10 cellular contexts compared by ENCODE assay signal in genomic region chr10:35420827-35421552, GRCh38.
A peak's percentile ranks its signal among the peaks of the same experiment; 100 is the strongest.
DNase-seq lines count a peak whose midpoint lies in the region; ATAC-seq and TF ChIP-seq lines count a peak whose summit lies in the region.
"Had no signal": no experiment of that assay in that cellular context is flagged by ENCODE, and none has a peak within 500 bp of the region (broad histone marks: within the 10 kb centered on the region; RNA-seq: fewer than 3 reads in every experiment).

No MANE protein-coding gene starts in this region.

- H3K27me3 Mint-ChIP-seq in chondrocyte (ENCODE audit: low read depth) (no peaks in the 10 kb centered on the region), memory B cell (no peaks in the 10 kb centered on the region)
- no peaks in the 10 kb centered on the region for H3K27me3 Mint-ChIP-seq in activated T-cell treated with anti-CD3 and anti-CD28 coated beads, Interleukin-2, amount 50 U/mL, for 72 hours (ENCODE audit: low read depth)

- H3K4me1 Mint-ChIP-seq in chondrocyte (ENCODE audit: low read depth) (peaks cover 82% of the 10 kb centered on the region), memory B cell (peaks cover 43% of the 10 kb centered on the region)
- H3K4me1 Mint-ChIP-seq in activated T-cell treated with anti-CD3 and anti-CD28 coated beads, Interleukin-2, amount 50 U/mL, for 72 hours (ENCODE audit: low read depth) = peaks cover 37% of the 10 kb centered on the region

- peak overlapping the region; percentile 47 for H3K27ac ChIP-seq in temporal lobe (ENCODE audit: low read depth, low read length)

- H3K4me3 Mint-ChIP-seq in chondrocyte (ENCODE audit: unreplicated experiment) (peak overlapping the region; percentile 55), memory B cell (no peak overlapping the region)
- H3K4me3 Mint-ChIP-seq in activated T-cell treated with anti-CD3 and anti-CD28 coated beads, Interleukin-2, amount 50 U/mL, for 72 hours = no peak overlapping the region

- no peak for ATAC-seq in memory B cell (ENCODE audit: low read depth)
- ATAC-seq in GM18861 (IDR thresholded peaks at IDR 0.05; ENCODE audit: unreplicated experiment) = no peak
- no peak for ATAC-seq in activated T-cell treated with anti-CD3 and anti-CD28 coated beads, Interleukin-2, amount 50 U/mL, for 72 hours (replicated peaks in 1 of 2)

- H3K36me3 Mint-ChIP-seq in chondrocyte (ENCODE audit: low read depth) (no peaks in the 10 kb centered on the region), memory B cell (peaks cover 4% of the 10 kb centered on the region)
- H3K36me3 Mint-ChIP-seq in activated T-cell treated with anti-CD3 and anti-CD28 coated beads, Interleukin-2, amount 50 U/mL, for 72 hours (ENCODE audit: insufficient read depth in 2 of 2) = peaks cover 0 to under 1% of the 10 kb centered on the region in 2 donors

- DNase-seq in NCI-H460 (ENCODE audit: extremely low read depth, low read depth) = peak; percentile 22
- DNase-seq in chondrocyte (ENCODE audit: low spot score) = no peak
- no peak for DNase-seq in memory B cell (ENCODE audit: low spot score in 2 of 2)
- DNase-seq in NCI-H1436 treated with DMSO at 0.1 percent for 48 hours (lab: John Stamatoyannopoulos, UW) = no peak
- DNase-seq in activated T-cell treated with anti-CD3 and anti-CD28 coated beads, Interleukin-2, amount 50 U/mL, for 72 hours = no peak
- DNase-seq in NCI-H187 (lab: John Stamatoyannopoulos, UW) = no peak
- DNase-seq: MV-4-11, occipital lobe had no signal

- TF ChIP-seq CTCF in chondrocyte (IDR thresholded peaks at IDR 0.05) = no peak

- peak overlapping the region; percentile 99 for H3K27ac Mint-ChIP-seq in chondrocyte (ENCODE audit: unreplicated experiment)
- peak overlapping the region; percentile 16 for H3K27ac Mint-ChIP-seq in memory B cell
- no peak overlapping the region for H3K27ac Mint-ChIP-seq in activated T-cell treated with anti-CD3 and anti-CD28 coated beads, Interleukin-2, amount 50 U/mL, for 72 hours

- H3K9me3 Mint-ChIP-seq in chondrocyte (ENCODE audit: low read depth) (no peaks in the 10 kb centered on the region), memory B cell (no peaks in the 10 kb centered on the region)
- no peaks in the 10 kb centered on the region for H3K9me3 Mint-ChIP-seq in activated T-cell treated with anti-CD3 and anti-CD28 coated beads, Interleukin-2, amount 50 U/mL, for 72 hours
